ENCODE assay signal across 31 cellular contexts in genomic region chr11:17988465-17988864, GRCh38. TPM values are rescaled to one million over a fixed set of nuclear protein-coding genes. Genes with fewer than 3 reads are reported as not detected.
DNase-seq lines count a peak whose midpoint lies in the region; ATAC-seq, FAIRE-seq and TF ChIP-seq lines count a peak whose summit lies in the region.
"Had no signal": no experiment of that assay in that cellular context is flagged by ENCODE, and none has a peak within 500 bp of the region (broad histone marks: within the 10 kb centered on the region; RNA-seq: fewer than 3 reads in every experiment).

No MANE protein-coding gene starts in this region.

- no peak overlapping the region for H3K4me3 ChIP-seq in thyroid gland (replicated peaks in 1 of 3)
- H3K4me3 ChIP-seq: GM23338, Peyer's patch, psoas muscle, SJCRH30 had no signal

- H3K27me3 ChIP-seq in thyroid gland, result no peaks in the 10 kb centered on the region
- H3K27me3 ChIP-seq: Peyer's patch, SJCRH30 had no signal

- intact Hi-C loops in thyroid gland (cut with DNase I), result no loop called here

- peaks cover 54 to 84% of the 10 kb centered on the region in 2 donors for H3K4me1 ChIP-seq in thyroid gland
- H3K4me1 ChIP-seq: Peyer's patch, SJCRH30 had no signal

- FAIRE-seq in frontal cortex (lab: Jason Lieb, UNC), result no peak
- FAIRE-seq: bronchial epithelial cell, colon, D721Med, islet of Langerhans had no signal

- DNase-seq in NCI-H1417 (lab: John Stamatoyannopoulos, UW), result peak; percentile 62 to 91 (median 74)
- DNase-seq in NCI-H1417 treated with DMSO at 0.1 percent for 48 hours (lab: John Stamatoyannopoulos, UW), result no peak
- peak; percentile 64 for DNase-seq in NCI-H187 treated with DMSO at 0.1 percent for 48 hours (lab: John Stamatoyannopoulos, UW)
- DNase-seq in NCI-H526 (lab: John Stamatoyannopoulos, UW), result peak; percentile 58 to 80
- DNase-seq in thyroid gland, result peak; percentile 62 to 65
- no peak for DNase-seq in frontal cortex (ENCODE audit: low spot score in 2 of 2)
- DNase-seq in epidermal melanocyte (ENCODE audit: insufficient read length, low spot score), result no peak
- DNase-seq: activated B cell treated with CpG ODN at 0.5 μM for 24 hours; activated CD4-positive, alpha-beta T cell treated with anti-CD3 and anti-CD28 coated beads, Interleukin-2, amount 50 U/mL, for 4 hours; activated naive CD4-positive, alpha-beta T cell treated with anti-CD3 and anti-CD28 coated beads, Interleukin-2, amount 50 U/mL, for 16 hours; effector CD4-positive, alpha-beta T cell; HFFc6; Kasumi-1; MV-4-11; natural killer cell; NCI-H446; occipital lobe; Peyer's patch; psoas muscle; SJCRH30; stimulated activated CD4-positive, alpha-beta T cell treated with anti-CD3 and anti-CD28 coated beads, Interleukin-4, amount 100 ng/mL, for 4 hours; substantia nigra had no signal

- no peak for TF ChIP-seq CTCF in thyroid gland (IDR thresholded peaks at IDR 0.05)

- peak overlapping the region; percentile 67 to 93 (median 89) for H3K27ac ChIP-seq in thyroid gland
- H3K27ac ChIP-seq: 22Rv1, epithelial cell of prostate, Peyer's patch, SJCRH30 had no signal

- H3K9me3 ChIP-seq in thyroid gland, result no peaks in the 10 kb centered on the region
- H3K9me3 ChIP-seq: Peyer's patch, psoas muscle, SJCRH30 had no signal

- 25 to 38% methylated on average over 1 of the region's 1 CpG for WGBS in thyroid gland, 2 donors

- no peaks in the 10 kb centered on the region for H3K36me3 ChIP-seq in thyroid gland
- H3K36me3 ChIP-seq: SJCRH30 had no signal

- TF ChIP-seq POLR2A in thyroid gland (IDR thresholded peaks at IDR 0.05), result no peak

- ATAC-seq in HG03135 (IDR thresholded peaks at IDR 0.05; ENCODE audit: unreplicated experiment), result no peak
- ATAC-seq: GM23338; natural killer cell; stimulated activated memory B cell treated with anti-CD40 and anti-IgM and Interleukin-4, amounts not matched to agents 10 μg/mL and 1 μg/mL and 100 μg/mL, for 72 hours had no signal

RNA-seq across cellular contexts. Expression of gene SERGEF, which starts 24.4 kb away (rescaled TPM):
- total RNA-seq in thyroid gland (100 to 1,000 TPM in 1 of 4 donors, 10 to 100 TPM in 3; 62.2 to 116 (median 83.5) TPM), frontal cortex (65.2 TPM)

RNA-seq across cellular contexts. Expression of gene TPH1, which starts 57.6 kb away (rescaled TPM):
- 1 to 10 TPM in 1 of 4 donors, under 1 TPM in 3; 0.13 to 2.1 (median 0.45) TPM for total RNA-seq in thyroid gland
- 0.41 TPM for total RNA-seq in frontal cortex

Comparison
In these comparisons a context has a peak if more than half of its experiments do, and no peak if none do; other contexts are left out.
1. DNase-seq: peak in NCI-H1417 (3 of 3), NCI-H187 treated with DMSO at 0.1 percent for 48 hours (single experiment), NCI-H526 (2 of 2) and thyroid gland (2 of 2); none in NCI-H1417 treated with DMSO at 0.1 percent for 48 hours (single experiment), frontal cortex (0 of 2) and epidermal melanocyte (single experiment).